ENCODE assay signal across 19 cellular contexts in the genomic region with DNA sequence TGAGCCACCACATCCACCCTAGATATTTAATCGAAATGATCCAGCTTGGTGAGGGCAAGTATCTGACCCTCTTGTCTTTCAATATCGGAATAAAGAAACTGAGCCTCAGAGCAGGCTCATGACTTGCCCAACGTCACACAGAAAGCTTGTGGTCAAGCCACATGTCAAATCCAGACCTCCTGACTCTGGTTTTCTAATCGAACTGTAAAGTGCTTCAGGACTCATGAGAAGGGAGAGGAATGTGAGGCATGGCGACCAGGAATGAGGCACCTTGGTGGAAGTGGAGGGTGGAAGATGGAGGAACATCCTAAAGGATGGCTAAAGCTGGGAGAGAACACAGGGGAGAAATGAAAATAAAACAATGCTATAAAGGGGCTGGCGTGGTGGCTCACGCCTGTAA. TPM values are rescaled to one million over a fixed set of nuclear protein-coding genes. Genes with fewer than 3 reads are reported as not detected.
DNase-seq lines count a peak whose midpoint lies in the region; ATAC-seq and TF ChIP-seq lines count a peak whose summit lies in the region.
"Had no signal": no experiment of that assay in that cellular context is flagged by ENCODE, and none has a peak within 500 bp of the region (broad histone marks: within the 10 kb centered on the region; RNA-seq: fewer than 3 reads in every experiment).

No MANE protein-coding gene starts in this region.

- H4K12ac ChIP-seq in trophoblast cell (ENCODE audit: low read depth, low read length), result no peak overlapping the region

- H3K9me3 ChIP-seq in PC-3 (ENCODE audit: low read length) (no peaks in the 10 kb centered on the region), trophoblast cell (ENCODE audit: insufficient read depth, low read depth, low read length) (peaks cover 2% of the 10 kb centered on the region)
- H3K9me3 ChIP-seq: BE2C had no signal

- no CpG with 5 or more reads among the region's 7 CpGs for WGBS in trophoblast cell (ENCODE audit: extremely low coverage, insufficient coverage, insufficient read length)

- no peak overlapping the region for H2BK120ac ChIP-seq in trophoblast cell (ENCODE audit: insufficient read depth, low read length, poor library complexity)

- H4K20me1 ChIP-seq in PC-3 (ENCODE audit: low read length), result no peaks in the 10 kb centered on the region

- H3K27me3 Mint-ChIP-seq in WTC11 (ENCODE audit: low read depth), result no peaks in the 10 kb centered on the region

- H3K18ac ChIP-seq in trophoblast cell (ENCODE audit: low read length), result no peak overlapping the region

- H3K4me3 Mint-ChIP-seq in WTC11, result no peak overlapping the region
- H3K4me3 Mint-ChIP-seq: CD4-positive, CD25-positive, alpha-beta regulatory T cell; CD8-positive, alpha-beta memory T cell had no signal

- intact Hi-C loops in PC-3 (cut with micrococcal nuclease), result no loop called here

- no peak overlapping the region for H4K91ac ChIP-seq in trophoblast cell (ENCODE audit: low read depth, low read length)

- POLR2A ChIA-PET in PC-3 (lab: Charles Lee; ENCODE audit: unreplicated experiment) (no interaction called here), WTC11 (lab: Charles Lee) (no interaction called here)

- no peak overlapping the region for H3K23ac ChIP-seq in trophoblast cell (ENCODE audit: low read length)

- DNase-seq in PC-3 (no peak), WTC11 (ENCODE audit: low spot score) (no peak), foreskin melanocyte (peak; percentile 12), trophoblast cell (no peak), SKM-1 treated with dmso at 0.1 percent for 144 hours (lab: John Stamatoyannopoulos, UW; ENCODE audit: unreplicated experiment) (no peak)
- DNase-seq in activated CD4-positive, CD25-positive, alpha-beta regulatory T cell treated with anti-CD3 and anti-CD28 coated beads, Interleukin-2, amount 50 U/mL, for 72 hours, result no peak
- DNase-seq: ACHN; BE2C; C1 segment of cervical spinal cord; CD4-positive, CD25-positive, alpha-beta regulatory T cell; CD8-positive, alpha-beta memory T cell; COR-L47; DMS 273 treated with DMSO at 0.1 percent for 48 hours; DMS53; DND-41; EL; HCEC 1CT had no signal

- H3K27ac ChIP-seq in PC-3 (ENCODE audit: low read length) (no peak overlapping the region), trophoblast cell (ENCODE audit: low read depth, low read length) (no peak overlapping the region)

- no peak overlapping the region for H3K4ac ChIP-seq in trophoblast cell (ENCODE audit: low read depth, low read length)

- H3K4me2 ChIP-seq in PC-3 (ENCODE audit: low read length), result no peak overlapping the region
- no peak overlapping the region for H3K4me2 ChIP-seq in trophoblast cell (ENCODE audit: low read length)

- ATAC-seq in PC-3 (no peak), WTC11 (no peak), GM21723 (IDR thresholded peaks at IDR 0.05; ENCODE audit: unreplicated experiment) (no peak)

- H4K8ac ChIP-seq in trophoblast cell (ENCODE audit: low read depth, low read length), result no peak overlapping the region

- H2AK5ac ChIP-seq in trophoblast cell (ENCODE audit: low read length), result no peak overlapping the region

- H3K9me2 ChIP-seq in PC-3 (replicated peaks; ENCODE audit: low read length), result no peaks in the 10 kb centered on the region

- peak overlapping the region; percentile 61 for H2BK12ac ChIP-seq in trophoblast cell (ENCODE audit: low read length)

- H3K79me1 ChIP-seq in trophoblast cell (ENCODE audit: low read length), result peaks cover 10% of the 10 kb centered on the region

- BruUV-seq in PC-3 (replicated peaks; lab: Mats Ljungman, UMichigan), result no TSS peak

- H2BK5ac ChIP-seq in trophoblast cell (ENCODE audit: low read depth, low read length, poor library complexity), result no peak overlapping the region

- H3K9me3 Mint-ChIP-seq in WTC11, result no peaks in the 10 kb centered on the region
- H3K9me3 Mint-ChIP-seq: CD8-positive, alpha-beta memory T cell had no signal

- H3F3A ChIP-seq in PC-3 (ENCODE audit: low read length, unreplicated experiment), result no peaks in the 10 kb centered on the region

- H3K4me1 ChIP-seq in PC-3 (ENCODE audit: insufficient read depth, low read length), result peaks cover 9% of the 10 kb centered on the region
- H3K4me1 ChIP-seq in trophoblast cell (ENCODE audit: control insufficient read depth in 1 of 2, insufficient read depth in 2 of 2, low read length in 2 of 2), result peaks cover 7 to 14% of the 10 kb centered on the region in 2 experiments
- H3K4me1 ChIP-seq: BE2C had no signal

- peak overlapping the region; percentile 22; the same call in 1 of the 2 replicates for H3K27ac Mint-ChIP-seq in WTC11
- H3K27ac Mint-ChIP-seq: CD4-positive, CD25-positive, alpha-beta regulatory T cell had no signal

- H3K4me1 Mint-ChIP-seq in WTC11, result peaks cover 17% of the 10 kb centered on the region
- H3K4me1 Mint-ChIP-seq: CD4-positive, CD25-positive, alpha-beta regulatory T cell; CD8-positive, alpha-beta memory T cell had no signal

- H2AFZ ChIP-seq in PC-3 (ENCODE audit: low read length) (0 out of 2 replicates have a peak overlapping the region, but pooled peaks have one; percentile 4), trophoblast cell (ENCODE audit: insufficient read depth, low read length, poor library complexity) (no peak overlapping the region)

- TF ChIP-seq CTCF in PC-3 (conservative IDR thresholded peaks at IDR 0.05; ENCODE audit: low read depth, low read length) (no peak), WTC11 (IDR thresholded peaks at IDR 0.05) (no peak)

- H3K27me3 ChIP-seq in PC-3 (ENCODE audit: low read length) (no peaks in the 10 kb centered on the region), trophoblast cell (ENCODE audit: insufficient read depth, low read length) (no peaks in the 10 kb centered on the region)
- H3K27me3 ChIP-seq: BE2C had no signal

- no peaks in the 10 kb centered on the region for H3K36me3 Mint-ChIP-seq in WTC11
- H3K36me3 Mint-ChIP-seq: CD4-positive, CD25-positive, alpha-beta regulatory T cell; CD8-positive, alpha-beta memory T cell had no signal

- H3K79me2 ChIP-seq in PC-3 (ENCODE audit: low read length) (no peaks in the 10 kb centered on the region), trophoblast cell (ENCODE audit: control insufficient read depth, insufficient read depth, low read length, poor library complexity) (peaks cover 4% of the 10 kb centered on the region)

- H3K9ac ChIP-seq in PC-3 (ENCODE audit: low read length), result no peak overlapping the region
- H3K9ac ChIP-seq in trophoblast cell (ENCODE audit: low read length), result no peak overlapping the region

- peak overlapping the region; percentile 36 for H3K14ac ChIP-seq in trophoblast cell (ENCODE audit: low read length)

- H3K4me3 ChIP-seq in PC-3 (ENCODE audit: low read length) (no peak overlapping the region), trophoblast cell (ENCODE audit: low read depth, low read length) (no peak overlapping the region)

- no peaks in the 10 kb centered on the region for H3K36me3 ChIP-seq in PC-3 (ENCODE audit: low read depth, low read length)
- H3K36me3 ChIP-seq in trophoblast cell (ENCODE audit: control insufficient read depth in 1 of 2, insufficient read depth in 2 of 2, low read length in 2 of 2), result no peaks in the 10 kb centered on the region
- H3K36me3 ChIP-seq: BE2C had no signal

- CTCF ChIA-PET in PC-3 (lab: Charles Lee), result interaction anchor here (0.7 kb wide), 1 partner anchor 87 kb away, joined by 17 read pairs; no protein-coding TSS in a partner anchor
- CTCF ChIA-PET in WTC11 (lab: Charles Lee), result interaction anchor here (0.6 to 1.4 kb wide), 4 partner anchors 11 to 40 kb away, joined by 3 to 7 read pairs (median 4); no protein-coding TSS in a partner anchor

TF ChIP-seq in WTC11, 78 proteins besides CTCF, POLR2A, EP300 and RAD21 (continues in another document):
- TF ChIP-seq NR2C2 (CRISPR knock-in tag; IDR thresholded peaks at IDR 0.05), result no peak
- no peak for TF ChIP-seq KAT7 (CRISPR knock-in tag; IDR thresholded peaks at IDR 0.05; ENCODE audit: borderline replicate concordance)
- no peak for TF ChIP-seq ETV6 (CRISPR knock-in tag; IDR thresholded peaks at IDR 0.05)
- TF ChIP-seq SMAD4 (CRISPR knock-in tag; IDR thresholded peaks at IDR 0.05), result no peak
- TF ChIP-seq MYBL2 (CRISPR knock-in tag; IDR thresholded peaks at IDR 0.05), result no peak
- no peak for TF ChIP-seq ZNF532 (CRISPR knock-in tag; IDR thresholded peaks at IDR 0.05; ENCODE audit: borderline replicate concordance)
- TF ChIP-seq TCF7 (CRISPR knock-in tag; IDR thresholded peaks at IDR 0.05; ENCODE audit: low read depth), result no peak

RNA-seq across cellular contexts. Expression of gene SPPL3, which starts 27.9 kb away (rescaled TPM):
- total RNA-seq in PC-3 (2014; rRNA removed), result 18.8 and 20.3 TPM in 2 replicates
- 32.5 to 35.5 TPM (median 33.8 TPM) in 3 replicates for total RNA-seq in WTC11 (2021)
- polyA plus RNA-seq in trophoblast cell (2013), result 56.6 and 57.3 TPM in 2 replicates

RNA-seq across cellular contexts. Expression of gene HNF1A, which starts 46.3 kb away (rescaled TPM):
- not detected in 2 replicates for total RNA-seq in PC-3 (2014; rRNA removed)
- not detected in 3 replicates for total RNA-seq in WTC11 (2021)
- polyA plus RNA-seq in trophoblast cell (2013), result not detected in 2 replicates
- total RNA-seq: CD4-positive, CD25-positive, alpha-beta regulatory T cell; CD8-positive, alpha-beta memory T cell; G401 had no signal
- polyA plus RNA-seq: CD4-positive, CD25-positive, alpha-beta regulatory T cell; CD8-positive, alpha-beta memory T cell had no signal
